Comparison of ENCODE assay signal across 23 cellular contexts in genomic region chr1:3403011-3403345, GRCh38. TPM values are rescaled to one million over a fixed set of nuclear protein-coding genes. Genes with fewer than 3 reads are reported as not detected.
DNase-seq lines count a peak whose midpoint lies in the region; ATAC-seq and TF ChIP-seq lines count a peak whose summit lies in the region.
"Had no signal": no experiment of that assay in that cellular context is flagged by ENCODE, and none has a peak within 500 bp of the region (broad histone marks: within the 10 kb centered on the region; RNA-seq: fewer than 3 reads in every experiment).

No MANE protein-coding gene starts in this region.

- H3K4me3 ChIP-seq in BLaER1 (peak overlapping the region; percentile 51), WERI-Rb-1 (ENCODE audit: low read depth, low read length) (no peak overlapping the region), neuronal stem cell (ENCODE audit: low read length in 2 of 2) (no peak overlapping the region), mammary epithelial cell (replicated peaks in 1 of 3; ENCODE audit: insufficient read depth in 1 of 3, low read depth in 2 of 3, low read length in 3 of 3) (no peak overlapping the region), GM23338 (no peak overlapping the region)
- H3K4me3 ChIP-seq: HAP-1, MG63, SJSA1 had no signal

- H3K27ac Mint-ChIP-seq in GM23338 = no peak overlapping the region
- H3K27ac Mint-ChIP-seq: CD14-positive monocyte; CD8-positive, alpha-beta memory T cell; T-cell had no signal

- peak overlapping the region; percentile 67 for H2AK5ac ChIP-seq in neuronal stem cell (ENCODE audit: low read depth, low read length)

- H4K8ac ChIP-seq in neuronal stem cell (ENCODE audit: low read depth, low read length) = no peak overlapping the region

- H3K36me3 ChIP-seq in BLaER1 (no peaks in the 10 kb centered on the region), WERI-Rb-1 (no peaks in the 10 kb centered on the region), neuronal stem cell (replicated peaks in 1 of 2; ENCODE audit: control insufficient read depth in 2 of 2, insufficient read depth in 2 of 2, low read length in 2 of 2) (peaks cover 0 to 6% of the 10 kb centered on the region in 2 donors), mammary epithelial cell (ENCODE audit: insufficient read depth, low read length) (no peaks in the 10 kb centered on the region), GM23338 (ENCODE audit: insufficient read depth) (no peaks in the 10 kb centered on the region)
- H3K36me3 ChIP-seq: HAP-1, MG63, SJSA1 had no signal

- H3K79me1 ChIP-seq in neuronal stem cell (ENCODE audit: low read depth, low read length) = peaks cover 2% of the 10 kb centered on the region

- no peak overlapping the region for H3K4ac ChIP-seq in neuronal stem cell (ENCODE audit: low read length)

- no peaks in the 10 kb centered on the region for H3K36me3 Mint-ChIP-seq in GM23338 (ENCODE audit: low read depth)
- H3K36me3 Mint-ChIP-seq: CD14-positive monocyte; CD8-positive, alpha-beta memory T cell; T-cell had no signal

- peak overlapping the region; percentile 59 for H3K18ac ChIP-seq in neuronal stem cell (ENCODE audit: low read length)

- dilution Hi-C loops in mammary epithelial cell (cut with HindIII; ENCODE audit: low sequenced_read_pairs) = loop anchor here (10.0 kb wide), 2 partner anchors 258 to 518 kb away; no protein-coding TSS in a partner anchor

- CTCF ChIA-PET in mammary epithelial cell (lab: Charles Lee; ENCODE audit: low non-redundant PET) = no interaction called here

- WGBS in neuronal stem cell (ENCODE audit: extremely low coverage in 2 of 2, insufficient read length in 2 of 2, insufficient replicate concordance in 1 of 2), 2 donors = no CpG with 5 or more reads among the region's 12 CpGs
- 56% methylated on average over 9 of the region's 12 CpGs for whole genome bisulfite sequencing in mammary epithelial cell (ENCODE audit: low coverage, missing lambda C conversion rate)

- ATAC-seq in GM23338 = no peak
- ATAC-seq in GM19397 (IDR thresholded peaks at IDR 0.05; ENCODE audit: unreplicated experiment) = no peak
- ATAC-seq: Right ventricle myocardium inferior, T-cell had no signal

- intact Hi-C loops in mammary epithelial cell (cut with micrococcal nuclease) = no loop called here

- H3F3A ChIP-seq in GM23338 (replicated peaks; ENCODE audit: low read depth) = no peaks in the 10 kb centered on the region

- no peaks in the 10 kb centered on the region; the same call in 1 of the 3 replicates for H3K4me1 Mint-ChIP-seq in GM23338
- H3K4me1 Mint-ChIP-seq: CD14-positive monocyte; CD8-positive, alpha-beta memory T cell; T-cell had no signal

- BruUV-seq in mammary epithelial cell (replicated peaks; lab: Mats Ljungman, UMichigan) = no TSS peak

- H2BK5ac ChIP-seq in neuronal stem cell (ENCODE audit: low read length) = peak overlapping the region; percentile 76

- peak overlapping the region; percentile 11; the same call in 1 of the 2 replicates for H3K9ac ChIP-seq in BLaER1
- H3K9ac ChIP-seq in neuronal stem cell (ENCODE audit: low read depth, low read length, poor library complexity) = no peak overlapping the region
- no peak overlapping the region for H3K9ac ChIP-seq in mammary epithelial cell (ENCODE audit: insufficient read depth, low read length)

- H3K4me2 ChIP-seq in BLaER1 (peak overlapping the region; percentile 98), neuronal stem cell (ENCODE audit: insufficient read depth, low read length, poor library complexity, severe bottlenecking) (no peak overlapping the region), mammary epithelial cell (ENCODE audit: insufficient read depth, low read depth, low read length) (no peak overlapping the region), GM23338 (no peak overlapping the region)

- H3K9me3 Mint-ChIP-seq in GM23338 = no peaks in the 10 kb centered on the region
- H3K9me3 Mint-ChIP-seq: CD14-positive monocyte; CD8-positive, alpha-beta memory T cell; T-cell had no signal

- DNase-seq in COR-L47 (lab: John Stamatoyannopoulos, UW) (peak; percentile 66), WERI-Rb-1 (no peak), neuronal stem cell (ENCODE audit: low spot score) (no peak), mammary epithelial cell (no peak), GM23338 (ENCODE audit: low spot score) (no peak)
- DNase-seq: CD8-positive, alpha-beta memory T cell; DND-41; GOT3; IMR-90; KG1; NCI-H2081 treated with DMSO at 0.1 percent for 48 hours; NCI-H446; NCI-H524 treated with DMSO at 0.1 percent for 48 hours; NK-92 treated with Interleukin-12 subunit alpha and Interleukin-12 subunit beta, amount 100 ng/mL, for 24 hours; PC-3; T-cell had no signal

- H3K79me2 ChIP-seq in mammary epithelial cell (ENCODE audit: insufficient read depth, low read length) = no peaks in the 10 kb centered on the region
- no peaks in the 10 kb centered on the region for H3K79me2 ChIP-seq in GM23338 (replicated peaks; ENCODE audit: insufficient read depth)

- peaks cover 65% of the 10 kb centered on the region for H3K4me1 ChIP-seq in BLaER1
- H3K4me1 ChIP-seq in neuronal stem cell (ENCODE audit: control insufficient read depth in 2 of 2, insufficient read depth in 1 of 2, low read depth in 1 of 2, low read length in 2 of 2) = peaks cover 0 to 8% of the 10 kb centered on the region in 2 donors
- H3K4me1 ChIP-seq in mammary epithelial cell (ENCODE audit: insufficient read depth, low read length) = peaks cover 2% of the 10 kb centered on the region
- no peaks in the 10 kb centered on the region for H3K4me1 ChIP-seq in GM23338 (ENCODE audit: insufficient read depth)
- H3K4me1 ChIP-seq: HAP-1, SJSA1 had no signal

- peaks cover 50% of the 10 kb centered on the region for H3K27me3 ChIP-seq in BLaER1
- H3K27me3 ChIP-seq in WERI-Rb-1 (ENCODE audit: insufficient read depth, low read depth, severe bottlenecking) = no peaks in the 10 kb centered on the region
- H3K27me3 ChIP-seq in neuronal stem cell (ENCODE audit: control insufficient read depth in 3 of 3, insufficient read depth in 3 of 3, low read depth in 1 of 3, low read length in 3 of 3) = peaks cover 0 to 40% (median 0%) of the 10 kb centered on the region in 3 experiments
- no peaks in the 10 kb centered on the region for H3K27me3 ChIP-seq in mammary epithelial cell (ENCODE audit: insufficient read depth, low read length)
- H3K27me3 ChIP-seq in GM23338 (ENCODE audit: insufficient read depth) = no peaks in the 10 kb centered on the region
- H3K27me3 ChIP-seq: MG63, SJSA1 had no signal

- peak overlapping the region; percentile 64 for H3K14ac ChIP-seq in neuronal stem cell (ENCODE audit: low read length)

- H3K9me2 ChIP-seq in GM23338 (ENCODE audit: insufficient read depth) = no peaks in the 10 kb centered on the region

- peaks cover 2% of the 10 kb centered on the region for H3K27me3 Mint-ChIP-seq in GM23338 (ENCODE audit: insufficient read depth, low read depth, poor library complexity)

- no peak overlapping the region for H4K91ac ChIP-seq in neuronal stem cell (ENCODE audit: low read depth, low read length, poor library complexity)

- TF ChIP-seq CTCF in WERI-Rb-1 (IDR thresholded peaks at IDR 0.05; ENCODE audit: low read depth, low read length) (no peak), mammary epithelial cell (conservative IDR thresholded peaks at IDR 0.05 in 1 of 2, IDR thresholded peaks at IDR 0.05 in 1 of 2; ENCODE audit: extremely low read depth in 1 of 2, insufficient read depth in 1 of 2, low read depth in 1 of 2, low read length in 2 of 2) (no peak), GM23338 (conservative IDR thresholded peaks at IDR 0.05; ENCODE audit: low read depth in 2 of 2) (no peak)

- no peak overlapping the region for H3K4me3 Mint-ChIP-seq in GM23338
- H3K4me3 Mint-ChIP-seq: CD14-positive monocyte; CD8-positive, alpha-beta memory T cell; T-cell had no signal

- in situ Hi-C loops in mammary epithelial cell (cut with MboI; ENCODE audit: low sequenced_read_pairs in 2 of 2) = no loop called here

- H3K9me3 ChIP-seq in BLaER1 = no peaks in the 10 kb centered on the region
- no peaks in the 10 kb centered on the region for H3K9me3 ChIP-seq in WERI-Rb-1 (ENCODE audit: severe bottlenecking)
- H3K9me3 ChIP-seq in neuronal stem cell (replicated peaks in 1 of 2; ENCODE audit: control insufficient read depth in 2 of 2, insufficient read depth in 1 of 2, low read depth in 1 of 2, low read length in 2 of 2) = no peaks in the 10 kb centered on the region
- no peaks in the 10 kb centered on the region for H3K9me3 ChIP-seq in mammary epithelial cell (replicated peaks; ENCODE audit: insufficient read depth, low read length)
- H3K9me3 ChIP-seq: HAP-1, MG63, SJSA1 had no signal

- no peak overlapping the region for H2BK15ac ChIP-seq in neuronal stem cell (ENCODE audit: low read length)

- peak overlapping the region; percentile 68; the same call in 1 of the 2 replicates for H3K27ac ChIP-seq in BLaER1
- peak overlapping the region; percentile 86 for H3K27ac ChIP-seq in WERI-Rb-1
- no peak overlapping the region for H3K27ac ChIP-seq in neuronal stem cell (replicated peaks; ENCODE audit: low read length)
- H3K27ac ChIP-seq in mammary epithelial cell (ENCODE audit: insufficient read depth, low read depth, low read length) = no peak overlapping the region
- H3K27ac ChIP-seq in GM23338 (ENCODE audit: low read depth) = no peak overlapping the region
- H3K27ac ChIP-seq: SJSA1 had no signal

- H2BK120ac ChIP-seq in neuronal stem cell (ENCODE audit: low read depth, low read length) = no peak overlapping the region

- peak overlapping the region; percentile 74 for H3K23ac ChIP-seq in neuronal stem cell (ENCODE audit: low read depth, low read length, poor library complexity)

- no peak overlapping the region for H2AFZ ChIP-seq in neuronal stem cell (ENCODE audit: low read length)
- H2AFZ ChIP-seq in mammary epithelial cell (ENCODE audit: low read depth, low read length) = no peak overlapping the region
- H2AFZ ChIP-seq in GM23338 = no peak overlapping the region

- no peak overlapping the region for H2BK12ac ChIP-seq in neuronal stem cell (ENCODE audit: low read length)

- H4K20me1 ChIP-seq in BLaER1 (peaks cover 67% of the 10 kb centered on the region), mammary epithelial cell (ENCODE audit: insufficient read depth, low read length) (no peaks in the 10 kb centered on the region), GM23338 (replicated peaks; ENCODE audit: insufficient read depth) (no peaks in the 10 kb centered on the region)

RNA-seq across cellular contexts. Expression of gene ARHGEF16, which starts 51.5 kb away (rescaled TPM):
- polyA plus RNA-seq in neuronal stem cell (2013, experiment 1 of 2) = 1.5 TPM
- polyA plus RNA-seq in neuronal stem cell (2013, experiment 2 of 2) = 1.4 TPM
- 1 to 10 TPM; 5.9 to 6.7 TPM for total RNA-seq in mammary epithelial cell
- polyA plus RNA-seq in mammary epithelial cell = 7.6 TPM
- 3.5 TPM for polyA minus RNA-seq in mammary epithelial cell
- total RNA-seq in GM23338 (2014; rRNA removed; shearing (Covaris generic)) = 19.1 and 29.3 TPM in 2 replicates
- 11.2 and 12.2 TPM in 2 replicates for polyA plus RNA-seq in GM23338 (2016; fragmentation: Nextera tagmentation; extraction: Ambion mirVana)
- total RNA-seq: CD8-positive, alpha-beta memory T cell had no signal
- polyA plus RNA-seq: CD14-positive monocyte had no signal

Comparison
In these comparisons a context has a peak if more than half of its experiments do, and no peak if none do; other contexts are left out.
1. H3K27ac ChIP-seq: peak in BLaER1 (single experiment) and WERI-Rb-1 (single experiment); none in neuronal stem cell (single experiment), mammary epithelial cell (single experiment) and GM23338 (single experiment).